9 cellular contexts compared by ENCODE assay signal in the genomic region with DNA sequence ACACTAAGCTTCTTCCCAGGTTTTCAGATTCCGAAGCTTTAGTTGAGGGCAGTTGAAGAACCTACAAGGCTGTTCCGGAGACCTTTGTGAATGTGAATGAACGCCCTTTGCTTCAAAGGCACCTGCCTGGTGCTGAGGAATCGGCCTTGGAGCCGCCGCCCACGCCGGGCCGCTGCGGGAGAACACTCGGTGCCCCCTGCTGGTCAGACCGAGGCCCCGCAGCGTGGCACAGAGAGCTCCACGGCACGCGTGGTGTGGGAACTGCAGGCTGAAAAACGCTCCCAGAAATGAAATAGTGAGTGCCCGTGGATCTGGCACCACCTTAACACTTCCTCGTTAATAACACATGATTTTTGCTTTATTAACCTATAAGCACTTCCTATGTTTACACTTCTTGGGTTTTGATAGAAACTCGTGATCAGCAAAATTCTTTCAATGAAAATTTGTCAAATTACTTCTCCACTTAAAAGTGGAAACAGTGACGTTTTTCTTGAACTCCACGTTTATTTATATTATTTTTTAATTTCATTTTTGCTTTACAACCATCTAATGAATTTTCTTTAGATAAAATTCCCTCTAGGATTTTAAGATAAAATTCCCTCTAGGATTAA.
DNase-seq lines count a peak whose midpoint lies in the region; ATAC-seq, FAIRE-seq and TF ChIP-seq lines count a peak whose summit lies in the region.
"Had no signal": no experiment of that assay in that cellular context is flagged by ENCODE, and none has a peak within 500 bp of the region (broad histone marks: within the 10 kb centered on the region; RNA-seq: fewer than 3 reads in every experiment).

No MANE protein-coding gene starts in this region.

- TF ChIP-seq CTCF in A549 (IDR thresholded peaks at IDR 0.05) (peak; percentile 38; the same call in 2 of the 3 replicates), GM10266 (IDR thresholded peaks at IDR 0.05; ENCODE audit: control insufficient read depth, insufficient read depth, low read depth, missing control alignments) (peak; percentile 41), lower lobe of right lung (IDR thresholded peaks at IDR 0.05) (peak; percentile 70), transverse colon (IDR thresholded peaks at IDR 0.05) (peak; percentile 51 to 79 (median 66))

- TF ChIP-seq RAD21 in A549 (conservative IDR thresholded peaks at IDR 0.05 in 1 of 2, IDR thresholded peaks at IDR 0.05 in 1 of 2), result peak in 1 of 2 experiments; percentile 19; a peak in 1 of 5 replicates

- H3K4me3 ChIP-seq in A549 (no peak overlapping the region), NT2/D1 (ENCODE audit: insufficient read length, low read depth) (no peak overlapping the region), lower lobe of right lung (no peak overlapping the region), transverse colon (no peak overlapping the region)

- H3K4me2 ChIP-seq in A549, result peak overlapping the region; percentile 34; the same call in 1 of the 3 replicates

- FAIRE-seq in A549 (lab: Jason Lieb, UNC), result no peak

- H3K27me3 ChIP-seq in NT2/D1 (ENCODE audit: insufficient read depth, insufficient read length), result no peaks in the 10 kb centered on the region
- H3K27me3 ChIP-seq in lower lobe of right lung (ENCODE audit: low read depth), result no peaks in the 10 kb centered on the region
- H3K27me3 ChIP-seq in transverse colon, result peaks cover 3% of the 10 kb centered on the region

- TF ChIP-seq EP300 in A549 (IDR thresholded peaks at IDR 0.05) (no peak), transverse colon (IDR thresholded peaks at IDR 0.05; ENCODE audit: low read depth) (no peak)

- POLR2A ChIA-PET in A549 (lab: Yijun Ruan, JAX), result no interaction called here

- CTCF ChIA-PET in A549 (lab: Yijun Ruan, JAX), result interaction anchor here (0.6 to 2.2 kb wide), 15 partner anchors 8 to 463 kb away, joined by 3 to 8 read pairs (median 4); no protein-coding TSS in a partner anchor

- H3K9me3 ChIP-seq in A549 (no peaks in the 10 kb centered on the region), NT2/D1 (ENCODE audit: insufficient read depth, low read length) (no peaks in the 10 kb centered on the region), lower lobe of right lung (no peaks in the 10 kb centered on the region), transverse colon (no peaks in the 10 kb centered on the region)

- no peak overlapping the region for H3K27ac ChIP-seq in A549
- H3K27ac ChIP-seq in lower lobe of right lung, result no peak overlapping the region
- H3K27ac ChIP-seq in transverse colon, result no peak overlapping the region

- H3K9ac ChIP-seq in NT2/D1 (ENCODE audit: insufficient read length, low read depth), result no peak overlapping the region

- in situ Hi-C loops in transverse colon (cut with MboI; ENCODE audit: low pct_ligation_motif_present in 1 of 4, low pct_unique_long_range_greater_than_20kb in 1 of 4, low sequenced_read_pairs in 3 of 4), result loop anchor here in 1 of 4 donors (25.0 kb wide), 1 partner anchor 249 kb away; no protein-coding TSS in a partner anchor

- DNase-seq in A549 (ENCODE audit: low read depth in 1 of 2, low spot score in 1 of 2) (peak; percentile 3 to 14), GM10266 (ENCODE audit: extremely low spot score) (no peak), NT2/D1 (ENCODE audit: low read depth, low spot score) (peak; percentile 70), cerebellum (ENCODE audit: low spot score) (peak; percentile 2), lower lobe of right lung (peak; percentile 67), transverse colon (peak; percentile 34), NCI-H2171 (lab: John Stamatoyannopoulos, UW) (no peak)

- peak; percentile 59 to 74; a peak in 4 of 6 replicates for ATAC-seq in A549
- ATAC-seq in lower lobe of right lung, result peak; percentile 84 to 94
- ATAC-seq in HG02571 (IDR thresholded peaks at IDR 0.05; ENCODE audit: unreplicated experiment), result no peak
- ATAC-seq: stimulated activated effector memory CD8-positive, alpha-beta T cell treated with anti-CD3 and anti-CD28 coated beads, Interleukin-12 subunit alpha, Interleukin-12 subunit beta, amount 100 ng/mL, for 72 hours had no signal

- intact Hi-C loops in lower lobe of right lung (cut with DNase I), result no loop called here
- intact Hi-C loops in transverse colon (cut with DNase I; ENCODE audit: low total_unique reads), result no loop called here

- no peaks in the 10 kb centered on the region for H3K36me3 ChIP-seq in NT2/D1 (ENCODE audit: insufficient read depth, insufficient read length, low read length)
- no peaks in the 10 kb centered on the region for H3K36me3 ChIP-seq in lower lobe of right lung
- H3K36me3 ChIP-seq in transverse colon, result no peaks in the 10 kb centered on the region

- H3K4me1 ChIP-seq in A549 (no peaks in the 10 kb centered on the region), NT2/D1 (ENCODE audit: insufficient read depth, insufficient read length) (no peaks in the 10 kb centered on the region), lower lobe of right lung (peaks cover 6% of the 10 kb centered on the region), transverse colon (no peaks in the 10 kb centered on the region)

- 4% methylated on average over 20 of the region's 23 CpGs for WGBS in A549 (ENCODE audit: missing lambda C conversion rate)
- WGBS in transverse colon (ENCODE audit: low coverage in 1 of 2), 2 donors, result 10 to 16% methylated on average over 5 to 23 of the region's 23 CpGs

- TF ChIP-seq POLR2A in A549 (IDR thresholded peaks at IDR 0.05; ENCODE audit: low read length), result no peak
- TF ChIP-seq POLR2A in transverse colon (IDR thresholded peaks at IDR 0.05), result no peak

TF ChIP-seq in A549, 52 proteins besides CTCF, POLR2A, EP300 and RAD21:
- TF ChIP-seq SMC3 (IDR thresholded peaks at IDR 0.05), result peak; percentile 24; the same call in 1 of the 3 replicates
- TF ChIP-seq ZFP36 (IDR thresholded peaks at IDR 0.05; ENCODE audit: borderline replicate concordance, partially characterized antibody), result no peak
- no peak for TF ChIP-seq ZSCAN20 (CRISPR knock-in tag; IDR thresholded peaks at IDR 0.05)
- TF ChIP-seq, protein P1, sequence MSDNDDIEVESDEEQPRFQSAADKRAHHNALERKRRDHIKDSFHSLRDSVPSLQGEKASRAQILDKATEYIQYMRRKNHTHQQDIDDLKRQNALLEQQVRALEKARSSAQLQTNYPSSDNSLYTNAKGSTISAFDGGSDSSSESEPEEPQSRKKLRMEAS (IDR thresholded peaks at IDR 0.05), result no peak
- no peak for TF ChIP-seq E2F6 (IDR thresholded peaks at IDR 0.05; ENCODE audit: borderline replicate concordance, low read depth)
- peak; percentile 4 for TF ChIP-seq MAFK (IDR thresholded peaks at IDR 0.05; ENCODE audit: partially characterized antibody)
- TF ChIP-seq HOXA7 (CRISPR knock-in tag; IDR thresholded peaks at IDR 0.05), result no peak
- TF ChIP-seq RFX5 (IDR thresholded peaks at IDR 0.05), result no peak
- TF ChIP-seq RNF2 (IDR thresholded peaks at IDR 0.05; ENCODE audit: borderline replicate concordance, low read depth), result no peak
- no peak for TF ChIP-seq BCL3 (IDR thresholded peaks at IDR 0.05)
- TF ChIP-seq NPAS2 (CRISPR knock-in tag; IDR thresholded peaks at IDR 0.05; ENCODE audit: borderline replicate concordance), result no peak

Comparison
In these comparisons a context has a peak if more than half of its experiments do, and no peak if none do; other contexts are left out.
1. DNase-seq: peak in A549 (2 of 2), NT2/D1 (single experiment), cerebellum (single experiment), lower lobe of right lung (single experiment) and transverse colon (single experiment); none in GM10266 (single experiment) and NCI-H2171 (single experiment).
2. Peak in every context shown above with its lines, with median percentiles within 50 percentile points of each other: CTCF ChIP-seq.